1 cellular context compared by ENCODE assay signal in genomic region chr1:6614953-6615785, GRCh38.
TF ChIP-seq lines count a peak whose summit lies in the region.

No MANE protein-coding gene starts in this region.

TF ChIP-seq in GM23338, 12 proteins besides CTCF, POLR2A, EP300 and RAD21 (continued from another document):
- TF ChIP-seq NANOG (IDR thresholded peaks at IDR 0.05; ENCODE audit: borderline replicate concordance) = no peak
- no peak for TF ChIP-seq ZNF331 (CRISPR knock-in tag; IDR thresholded peaks at IDR 0.05; ENCODE audit: low read depth)
- no peak for TF ChIP-seq ZNF462 (CRISPR knock-in tag; IDR thresholded peaks at IDR 0.05)
- no peak for TF ChIP-seq EZH2 (IDR thresholded peaks at IDR 0.05; ENCODE audit: low read depth, unreplicated experiment)
- TF ChIP-seq STAT1 (IDR thresholded peaks at IDR 0.05; ENCODE audit: unreplicated experiment) = no peak
